In the genomic region with DNA sequence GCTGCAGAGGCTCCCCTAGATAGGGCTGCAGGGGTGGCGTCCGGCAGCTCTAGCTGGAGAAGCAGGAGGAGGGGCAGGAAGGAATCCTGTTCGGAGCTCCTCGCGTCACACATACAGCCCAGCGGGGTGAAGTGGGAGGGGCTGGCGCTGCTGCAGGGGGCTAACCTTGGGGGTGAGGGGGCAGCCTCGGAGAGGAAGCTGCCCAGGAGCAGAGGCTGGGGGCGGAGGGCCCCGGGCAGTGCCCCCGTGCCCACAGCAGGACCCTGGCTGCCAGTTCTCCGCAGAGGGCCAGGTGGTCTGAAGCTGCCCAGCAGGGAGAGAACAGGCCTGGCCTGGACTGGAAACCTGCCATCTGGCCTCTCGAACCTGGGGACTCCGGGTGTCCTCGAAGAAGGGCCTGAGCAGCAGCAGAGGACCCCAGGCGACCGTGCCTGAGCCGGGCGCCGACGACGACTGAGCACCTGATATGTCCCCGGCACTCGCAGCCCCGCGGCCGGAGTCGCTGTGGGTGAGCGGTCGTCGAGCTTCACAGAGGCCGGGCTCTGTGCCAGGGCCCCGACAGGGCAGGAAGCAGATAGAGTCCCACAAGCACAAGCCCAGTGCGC, we compare ENCODE assay signal across 1 cellular context.
TF ChIP-seq lines count a peak whose summit lies in the region.

No MANE protein-coding gene starts in this region.

TF ChIP-seq in HepG2, 621 proteins besides CTCF, POLR2A, EP300 and RAD21:
- TF ChIP-seq SRY (CRISPR knock-in tag; IDR thresholded peaks at IDR 0.05) = no peak
- no peak for TF ChIP-seq ZNF12 (CRISPR knock-in tag; IDR thresholded peaks at IDR 0.05)
- TF ChIP-seq CAMTA2 (CRISPR knock-in tag; IDR thresholded peaks at IDR 0.05; ENCODE audit: borderline replicate concordance) = no peak
- TF ChIP-seq ZNF33B (CRISPR knock-in tag; IDR thresholded peaks at IDR 0.05) = no peak
- peak; percentile 46 for TF ChIP-seq AGO2 (optimal IDR thresholded peaks at IDR 0.05; ENCODE audit: low read depth, low read length)
- TF ChIP-seq ZNF251 (CRISPR knock-in tag; IDR thresholded peaks at IDR 0.05) = no peak
- no peak for TF ChIP-seq HNRNPLL (IDR thresholded peaks at IDR 0.05; ENCODE audit: low read depth, low read length, poor library complexity, severe bottlenecking)
- no peak for TF ChIP-seq ZNF468 (CRISPR knock-in tag; IDR thresholded peaks at IDR 0.05)
- no peak for TF ChIP-seq ZSCAN30 (CRISPR knock-in tag; IDR thresholded peaks at IDR 0.05)
- 0 out of 2 replicates have a peak, but pooled peaks have one; percentile 37 for TF ChIP-seq HNRNPL (IDR thresholded peaks at IDR 0.05; ENCODE audit: low read depth, low read length)
- TF ChIP-seq SUZ12 (IDR thresholded peaks at IDR 0.05; ENCODE audit: low read depth, low read length) = no peak
- TF ChIP-seq NRL (CRISPR knock-in tag; IDR thresholded peaks at IDR 0.05; ENCODE audit: borderline replicate concordance) = no peak
- TF ChIP-seq ZNF790 (CRISPR knock-in tag; IDR thresholded peaks at IDR 0.05; ENCODE audit: borderline replicate concordance) = no peak
